12 cellular contexts compared by ENCODE assay signal in genomic region chr16:67923414-67924127, GRCh38. TPM values are rescaled to one million over a fixed set of nuclear protein-coding genes. Genes with fewer than 3 reads are reported as not detected.
A peak's percentile ranks its signal among the peaks of the same experiment; 100 is the strongest.
DNase-seq lines count a peak whose midpoint lies in the region; ATAC-seq and TF ChIP-seq lines count a peak whose summit lies in the region.
"Had no signal": no experiment of that assay in that cellular context is flagged by ENCODE, and none has a peak within 500 bp of the region (broad histone marks: within the 10 kb centered on the region; RNA-seq: fewer than 3 reads in every experiment).

No MANE protein-coding gene starts in this region.

- no peaks in the 10 kb centered on the region for H3K27me3 ChIP-seq in BLaER1
- no peaks in the 10 kb centered on the region for H3K27me3 ChIP-seq in brain microvascular endothelial cell (replicated peaks)

- no peaks in the 10 kb centered on the region for H3K9me3 ChIP-seq in BLaER1

- H3K4me3 Mint-ChIP-seq in T-cell: no peak overlapping the region

- H3K4me1 Mint-ChIP-seq in T-cell: peaks cover 7 to 22% (median 8%) of the 10 kb centered on the region in 3 donors

- in situ Hi-C loops in brain microvascular endothelial cell (cut with HindIII; ENCODE audit: low pct_ligation_motif_present, low sequenced_read_pairs): loop anchor here (25.0 kb wide), 2 partner anchors 111 to 211 kb away; partner anchors contain the start of genes GFOD2, RANBP10 and TSNAXIP1

- H3K4me1 ChIP-seq in BLaER1: peaks cover 97% of the 10 kb centered on the region

- peaks cover 4% of the 10 kb centered on the region for H3K36me3 Mint-ChIP-seq in T-cell

- H3K9me3 Mint-ChIP-seq in T-cell: no peaks in the 10 kb centered on the region

- peak overlapping the region; percentile 34 to 49 for H3K27ac Mint-ChIP-seq in T-cell

- H3K27ac ChIP-seq in BLaER1 (peak overlapping the region; percentile 68; the same call in 1 of the 2 replicates), brain microvascular endothelial cell (no peak overlapping the region)

- H3K36me3 ChIP-seq in BLaER1: peaks cover 53% of the 10 kb centered on the region
- H3K36me3 ChIP-seq in brain microvascular endothelial cell (replicated peaks): peaks cover under 1% of the 10 kb centered on the region

- peak overlapping the region; percentile 91; the same call in 1 of the 2 replicates for H3K4me2 ChIP-seq in BLaER1

- DNase-seq in DMS79 treated with DMSO at 0.1 percent for 48 hours (lab: John Stamatoyannopoulos, UW): peak; percentile 78
- DNase-seq in T-cell: no peak
- peak; percentile 47 for DNase-seq in left lobe of liver (ENCODE audit: low spot score)
- no peak for DNase-seq in brain microvascular endothelial cell
- DNase-seq in T-helper 9 cell: no peak
- DNase-seq in GM19238 (ENCODE audit: insufficient read length, low spot score): no peak
- no peak for DNase-seq in NOMO-1 (lab: John Stamatoyannopoulos, UW; ENCODE audit: unreplicated experiment in 2 of 2)
- DNase-seq: erythroblast, retina, SIG-M5 had no signal

- ATAC-seq in T-cell (replicated peaks in 1 of 4): no peak
- ATAC-seq in left lobe of liver: peak; percentile 19

- CTCF ChIA-PET in T-cell (lab: Charles Lee): no interaction called here

- H4K20me1 ChIP-seq in BLaER1: peaks cover 96% of the 10 kb centered on the region

- POLR2A ChIA-PET in T-cell (lab: Charles Lee): no interaction called here

- H3K9ac ChIP-seq in BLaER1: no peak overlapping the region

- no peak overlapping the region for H3K4me3 ChIP-seq in BLaER1
- H3K4me3 ChIP-seq in brain microvascular endothelial cell (ENCODE audit: low read depth, low read length): no peak overlapping the region

- TF ChIP-seq CTCF in brain microvascular endothelial cell (IDR thresholded peaks at IDR 0.05; ENCODE audit: low read depth, low read length, missing control alignments): no peak

- H3K27me3 Mint-ChIP-seq in T-cell: no peaks in the 10 kb centered on the region

RNA-seq across cellular contexts. Expression of gene CTRL, which starts 8.1 kb away (rescaled TPM):
- total RNA-seq in T-cell: 10 to 100 TPM in 4 of 5 donors, 1 to 10 TPM in 1; 9.4 to 14.2 (median 13.2) TPM
- total RNA-seq in left lobe of liver: 0.73 TPM

RNA-seq across cellular contexts. Expression of gene PSMB10, which starts 13.1 kb away (rescaled TPM):
- total RNA-seq in T-cell: 100 to 1,000 TPM; 118 to 214 (median 165) TPM
- total RNA-seq in left lobe of liver: 21.7 TPM

RNA-seq across cellular contexts. Expression of gene LCAT, which starts 20.3 kb away (rescaled TPM):
- 10 to 100 TPM in 4 of 5 donors, 1 to 10 TPM in 1; 9.8 to 20.7 (median 18.7) TPM for total RNA-seq in T-cell
- 172 TPM for total RNA-seq in left lobe of liver

RNA-seq across cellular contexts. Expression of gene PSKH1, which starts 30.5 kb away (rescaled TPM):
- total RNA-seq in T-cell: 10 to 100 TPM; 14.8 to 31.4 (median 28.1) TPM
- 18.2 TPM for total RNA-seq in left lobe of liver

RNA-seq across cellular contexts. Expression of gene NRN1L, which starts 38.9 kb away (rescaled TPM):
- total RNA-seq in T-cell: 1 to 10 TPM in 4 of 5 donors, under 1 TPM in 1; 0.72 to 5.3 (median 3.1) TPM
- 0.88 TPM for total RNA-seq in left lobe of liver
- total RNA-seq: mononuclear cell had no signal

Comparison
In these comparisons a context has a peak if more than half of its experiments do, and no peak if none do; other contexts are left out.
1. DNase-seq: peak in DMS79 treated with DMSO at 0.1 percent for 48 hours (single experiment) and left lobe of liver (single experiment); none in T-cell (0 of 34), brain microvascular endothelial cell (single experiment), T-helper 9 cell (single experiment), GM19238 (single experiment) and NOMO-1 (0 of 2).